Comparison of ENCODE assay signal across 1 cellular context in genomic region chr19:6279931-6280591, GRCh38.
A peak's percentile ranks its signal among the peaks of the same experiment; 100 is the strongest.
TF ChIP-seq lines count a peak whose summit lies in the region.

TSS of gene MLLT1 (minus strand) at chr19:6279975. CDS start at chr19:6279784, 191 bp downstream.

TF ChIP-seq in HepG2, 621 proteins besides CTCF, POLR2A, EP300 and RAD21 (continued from another document and continues in another):
- no peak for TF ChIP-seq ZUFSP (CRISPR knock-in tag; IDR thresholded peaks at IDR 0.05; ENCODE audit: borderline replicate concordance)
- TF ChIP-seq PAWR (CRISPR knock-in tag; IDR thresholded peaks at IDR 0.05; ENCODE audit: borderline replicate concordance), result no peak
- TF ChIP-seq ZNF224 (CRISPR knock-in tag; IDR thresholded peaks at IDR 0.05), result no peak
- TF ChIP-seq PPARG (CRISPR knock-in tag; conservative IDR thresholded peaks at IDR 0.05), result no peak; the same call in 1 of the 2 replicates
- TF ChIP-seq ZFYVE20 (CRISPR knock-in tag; IDR thresholded peaks at IDR 0.05; ENCODE audit: borderline replicate concordance, low read depth), result no peak
- TF ChIP-seq ZNF773 (CRISPR knock-in tag; IDR thresholded peaks at IDR 0.05; ENCODE audit: borderline replicate concordance), result peak; percentile 45; the same call in 1 of the 2 replicates
- peak; percentile 67; the same call in 1 of the 2 replicates for TF ChIP-seq ZMYM4 (CRISPR knock-in tag; IDR thresholded peaks at IDR 0.05)
- TF ChIP-seq ZNF737 (CRISPR knock-in tag; IDR thresholded peaks at IDR 0.05; ENCODE audit: borderline replicate concordance), result no peak
- no peak; the same call in 1 of the 2 replicates for TF ChIP-seq CEBPG (CRISPR knock-in tag; IDR thresholded peaks at IDR 0.05)
- TF ChIP-seq ZSCAN5A (CRISPR knock-in tag; IDR thresholded peaks at IDR 0.05; ENCODE audit: borderline replicate concordance), result 0 out of 2 replicates have a peak, but pooled peaks have one; percentile 5
- 0 out of 2 replicates have a peak, but pooled peaks have one; percentile 52 for TF ChIP-seq ZNF761 (CRISPR knock-in tag; conservative IDR thresholded peaks at IDR 0.05)
- no peak for TF ChIP-seq ZNF512B (CRISPR knock-in tag; IDR thresholded peaks at IDR 0.05; ENCODE audit: borderline replicate concordance)
- TF ChIP-seq TBX2 (CRISPR knock-in tag; IDR thresholded peaks at IDR 0.05; ENCODE audit: borderline replicate concordance), result peak; percentile 58; the same call in 1 of the 2 replicates
- 0 out of 2 replicates have a peak, but pooled peaks have one; percentile 38 for TF ChIP-seq YEATS2 (CRISPR knock-in tag; IDR thresholded peaks at IDR 0.05; ENCODE audit: borderline replicate concordance)
- TF ChIP-seq CAMTA2 (CRISPR knock-in tag; IDR thresholded peaks at IDR 0.05; ENCODE audit: borderline replicate concordance), result 0 out of 2 replicates have a peak, but pooled peaks have one; percentile 69
- TF ChIP-seq DNMT1 (CRISPR knock-in tag; IDR thresholded peaks at IDR 0.05), result no peak; the same call in 1 of the 2 replicates
- 0 out of 2 replicates have a peak, but pooled peaks have one; percentile 14 for TF ChIP-seq E2F1 (CRISPR knock-in tag; IDR thresholded peaks at IDR 0.05)
- no peak for TF ChIP-seq ISX (CRISPR knock-in tag; conservative IDR thresholded peaks at IDR 0.05)
- peak; percentile 87 for TF ChIP-seq PATZ1 (CRISPR knock-in tag; IDR thresholded peaks at IDR 0.05)
- no peak for TF ChIP-seq SNAPC4 (CRISPR knock-in tag; IDR thresholded peaks at IDR 0.05)
- TF ChIP-seq ZNF567 (CRISPR knock-in tag; IDR thresholded peaks at IDR 0.05; ENCODE audit: borderline replicate concordance), result no peak
- peak; percentile 41; the same call in 1 of the 2 replicates for TF ChIP-seq ZNF350 (CRISPR knock-in tag; IDR thresholded peaks at IDR 0.05; ENCODE audit: borderline replicate concordance, low read depth)
- no peak for TF ChIP-seq SP140L (CRISPR knock-in tag; IDR thresholded peaks at IDR 0.05; ENCODE audit: borderline replicate concordance)
- no peak for TF ChIP-seq IRF2 (CRISPR knock-in tag; IDR thresholded peaks at IDR 0.05)
- no peak for TF ChIP-seq MED13 (CRISPR knock-in tag; IDR thresholded peaks at IDR 0.05)
- TF ChIP-seq JUN (CRISPR knock-in tag; IDR thresholded peaks at IDR 0.05), result no peak
- TF ChIP-seq ZBTB14 (CRISPR knock-in tag; IDR thresholded peaks at IDR 0.05), result no peak
- no peak for TF ChIP-seq HOXA9 (CRISPR knock-in tag; IDR thresholded peaks at IDR 0.05; ENCODE audit: borderline replicate concordance)
- no peak for TF ChIP-seq LRRFIP1 (CRISPR knock-in tag; conservative IDR thresholded peaks at IDR 0.05)
- no peak for TF ChIP-seq REXO4 (CRISPR knock-in tag; IDR thresholded peaks at IDR 0.05; ENCODE audit: borderline replicate concordance)
- peak; percentile 88 for TF ChIP-seq NFYC (CRISPR knock-in tag; IDR thresholded peaks at IDR 0.05)
- TF ChIP-seq RFXAP (CRISPR knock-in tag; IDR thresholded peaks at IDR 0.05; ENCODE audit: borderline replicate concordance), result no peak; the same call in 1 of the 2 replicates
- no peak for TF ChIP-seq KAT2B (IDR thresholded peaks at IDR 0.05; ENCODE audit: borderline replicate concordance, low read depth, low read length)
- TF ChIP-seq SALL2 (CRISPR knock-in tag; IDR thresholded peaks at IDR 0.05), result no peak
- TF ChIP-seq ZNF563 (CRISPR knock-in tag; IDR thresholded peaks at IDR 0.05), result peak; percentile 77; the same call in 1 of the 2 replicates
- TF ChIP-seq SMARCC2 (IDR thresholded peaks at IDR 0.05), result no peak
- TF ChIP-seq KLF15 (CRISPR knock-in tag; IDR thresholded peaks at IDR 0.05; ENCODE audit: borderline replicate concordance), result peak; percentile 24; the same call in 1 of the 2 replicates
- TF ChIP-seq ETV6 (CRISPR knock-in tag; conservative IDR thresholded peaks at IDR 0.05), result 0 out of 2 replicates have a peak, but pooled peaks have one; percentile 79
- 0 out of 2 replicates have a peak, but pooled peaks have one; percentile 60 for TF ChIP-seq AKAP8 (CRISPR knock-in tag; IDR thresholded peaks at IDR 0.05)
- TF ChIP-seq SIN3B (IDR thresholded peaks at IDR 0.05; ENCODE audit: low read length), result no peak
- TF ChIP-seq MZF1 (CRISPR knock-in tag; IDR thresholded peaks at IDR 0.05; ENCODE audit: borderline replicate concordance), result no peak
- TF ChIP-seq SMYD3 (CRISPR knock-in tag; IDR thresholded peaks at IDR 0.05), result no peak
- no peak for TF ChIP-seq LCORL (IDR thresholded peaks at IDR 0.05)
- TF ChIP-seq LCORL (CRISPR knock-in tag; IDR thresholded peaks at IDR 0.05), result no peak
- TF ChIP-seq ZFP37 (CRISPR knock-in tag; IDR thresholded peaks at IDR 0.05; ENCODE audit: borderline replicate concordance), result no peak; the same call in 1 of the 2 replicates
- no peak for TF ChIP-seq CENPX (CRISPR knock-in tag; IDR thresholded peaks at IDR 0.05)
- no peak for TF ChIP-seq CBX2 (IDR thresholded peaks at IDR 0.05; ENCODE audit: low read depth, low read length)
- no peak for TF ChIP-seq CBX2 (CRISPR knock-in tag; IDR thresholded peaks at IDR 0.05; ENCODE audit: low read depth)
- TF ChIP-seq NFRKB (IDR thresholded peaks at IDR 0.05), result no peak
- TF ChIP-seq HOXA3 (CRISPR knock-in tag; IDR thresholded peaks at IDR 0.05), result peak; percentile 68
- peak; percentile 84 for TF ChIP-seq ZMAT3 (CRISPR knock-in tag; conservative IDR thresholded peaks at IDR 0.05)
